In genomic region chr11:43907028-43907966, GRCh38 we compare ENCODE assay signal across 13 cellular contexts. TPM values are rescaled to one million over a fixed set of nuclear protein-coding genes. Genes with fewer than 3 reads are reported as not detected.
DNase-seq lines count a peak whose midpoint lies in the region; ATAC-seq and TF ChIP-seq lines count a peak whose summit lies in the region.
"Had no signal": no experiment of that assay in that cellular context is flagged by ENCODE, and none has a peak within 500 bp of the region (broad histone marks: within the 10 kb centered on the region; RNA-seq: fewer than 3 reads in every experiment).

No MANE protein-coding gene starts in this region.

- H3K27me3 Mint-ChIP-seq in CD4-positive, CD25-positive, alpha-beta regulatory T cell: no peaks in the 10 kb centered on the region
- H3K27me3 Mint-ChIP-seq in endothelial cell (ENCODE audit: unreplicated experiment): peaks cover 2% of the 10 kb centered on the region
- H3K27me3 Mint-ChIP-seq: progenitor cell of endocrine pancreas had no signal

- H3K36me3 Mint-ChIP-seq in CD4-positive, CD25-positive, alpha-beta regulatory T cell: peaks cover 63% of the 10 kb centered on the region
- H3K36me3 Mint-ChIP-seq in endothelial cell (ENCODE audit: low read depth, unreplicated experiment): peaks cover 15% of the 10 kb centered on the region

- H3K4me3 ChIP-seq in CD4-positive, CD25-positive, alpha-beta regulatory T cell (ENCODE audit: low read depth, low read length): no peak overlapping the region
- H3K4me3 ChIP-seq: GM23248, SJSA1 had no signal

- H3K9me3 ChIP-seq in CD4-positive, CD25-positive, alpha-beta regulatory T cell (ENCODE audit: control insufficient read depth in 2 of 2, low read length in 2 of 2): no peaks in the 10 kb centered on the region
- H3K9me3 ChIP-seq: SJSA1 had no signal

- DNase-seq in CD4-positive, CD25-positive, alpha-beta regulatory T cell: no peak
- DNase-seq in endothelial cell (ENCODE audit: low spot score): no peak
- no peak for DNase-seq in amygdala (lab: John Stamatoyannopoulos, UW)
- no peak for DNase-seq in cerebellar nuclear complex (lab: John Stamatoyannopoulos, UW)
- no peak for DNase-seq in NCI-H524 treated with DMSO at 0.1 percent for 48 hours (lab: John Stamatoyannopoulos, UW)
- DNase-seq in mucosa of gallbladder (ENCODE audit: low spot score): no peak
- DNase-seq: activated naive CD4-positive, alpha-beta T cell treated with anti-CD3 and anti-CD28 coated beads for 36 hours; DMS153; GM23248 had no signal

- ATAC-seq in CD4-positive, CD25-positive, alpha-beta regulatory T cell (ENCODE audit: low read depth in 2 of 2): no peak
- peak; percentile 52 for ATAC-seq in GM19023 (IDR thresholded peaks at IDR 0.05; ENCODE audit: unreplicated experiment)
- peak; percentile 57 for ATAC-seq in HG03378 (IDR thresholded peaks at IDR 0.05; ENCODE audit: unreplicated experiment)

- H3K27ac Mint-ChIP-seq in CD4-positive, CD25-positive, alpha-beta regulatory T cell: peak overlapping the region; percentile 31 to 91 (median 31)
- peak overlapping the region; percentile 44 for H3K27ac Mint-ChIP-seq in endothelial cell (ENCODE audit: unreplicated experiment)
- H3K27ac Mint-ChIP-seq: activated naive CD4-positive, alpha-beta T cell treated with anti-CD3 and anti-CD28 coated beads for 36 hours; progenitor cell of endocrine pancreas had no signal

- H3K4me1 Mint-ChIP-seq in CD4-positive, CD25-positive, alpha-beta regulatory T cell: peaks cover 8 to 30% (median 15%) of the 10 kb centered on the region in 4 donors
- peaks cover 15% of the 10 kb centered on the region for H3K4me1 Mint-ChIP-seq in endothelial cell (ENCODE audit: unreplicated experiment)

- H3K27ac ChIP-seq in CD4-positive, CD25-positive, alpha-beta regulatory T cell (ENCODE audit: insufficient read depth, low read length, poor library complexity, severe bottlenecking): no peak overlapping the region
- H3K27ac ChIP-seq: GM23248, SJSA1 had no signal

- no peak overlapping the region for H3K4me3 Mint-ChIP-seq in CD4-positive, CD25-positive, alpha-beta regulatory T cell
- peak overlapping the region; percentile 69 for H3K4me3 Mint-ChIP-seq in endothelial cell (ENCODE audit: unreplicated experiment)
- H3K4me3 Mint-ChIP-seq: activated naive CD4-positive, alpha-beta T cell treated with anti-CD3 and anti-CD28 coated beads for 36 hours had no signal

- no peak for TF ChIP-seq CTCF in endothelial cell (IDR thresholded peaks at IDR 0.05; ENCODE audit: unreplicated experiment)

- no peaks in the 10 kb centered on the region for H3K9me3 Mint-ChIP-seq in CD4-positive, CD25-positive, alpha-beta regulatory T cell
- H3K9me3 Mint-ChIP-seq in endothelial cell (ENCODE audit: unreplicated experiment): no peaks in the 10 kb centered on the region
- H3K9me3 Mint-ChIP-seq: activated naive CD4-positive, alpha-beta T cell treated with anti-CD3 and anti-CD28 coated beads for 36 hours had no signal

- H3K36me3 ChIP-seq in CD4-positive, CD25-positive, alpha-beta regulatory T cell (ENCODE audit: control insufficient read depth, insufficient read depth, low read length): peaks cover 53% of the 10 kb centered on the region

- no peaks in the 10 kb centered on the region for H3K27me3 ChIP-seq in CD4-positive, CD25-positive, alpha-beta regulatory T cell (ENCODE audit: control insufficient read depth, insufficient read depth, low read length)
- H3K27me3 ChIP-seq: SJSA1 had no signal

- no peaks in the 10 kb centered on the region for H3K4me1 ChIP-seq in CD4-positive, CD25-positive, alpha-beta regulatory T cell (ENCODE audit: control insufficient read depth, insufficient read depth, low read length, poor library complexity, severe bottlenecking)
- H3K4me1 ChIP-seq: SJSA1 had no signal

RNA-seq across cellular contexts. Expression of gene ALKBH3, which starts 26.7 kb away (rescaled TPM):
- total RNA-seq in CD4-positive, CD25-positive, alpha-beta regulatory T cell: 17.4 TPM
- 10 to 100 TPM; 28.6 to 49.7 (median 41.1) TPM for polyA plus RNA-seq in CD4-positive, CD25-positive, alpha-beta regulatory T cell
- total RNA-seq in endothelial cell (ENCODE audit: unreplicated experiment) (27.3 TPM), mucosa of gallbladder (29.3 TPM)

RNA-seq across cellular contexts. Expression of gene C11orf96, which starts 35.1 kb away (rescaled TPM):
- total RNA-seq in CD4-positive, CD25-positive, alpha-beta regulatory T cell: 0.39 TPM
- polyA plus RNA-seq in CD4-positive, CD25-positive, alpha-beta regulatory T cell: not detected
- total RNA-seq in endothelial cell (ENCODE audit: unreplicated experiment) (0.15 TPM), mucosa of gallbladder (143 TPM)

Comparison
In these comparisons a context has a peak if more than half of its experiments do, and no peak if none do; other contexts are left out.
1. ATAC-seq: peak in GM19023 (single experiment) and HG03378 (single experiment); none in CD4-positive, CD25-positive, alpha-beta regulatory T cell (0 of 2).
2. RNA of gene C11orf96, which starts 35.1 kb away (total RNA-seq): 143 TPM in mucosa of gallbladder (single experiment); 0.39 TPM in CD4-positive, CD25-positive, alpha-beta regulatory T cell (single experiment) and 0.15 TPM in endothelial cell (single experiment); every median in the first group is over 100 times any median in the second.